In genomic region chr14:71621966-71622365, GRCh38 we compare ENCODE assay signal across 23 cellular contexts.
"Had no signal": no experiment of that assay in that cellular context is flagged by ENCODE, and none has a peak within 500 bp of the region (broad histone marks: within the 10 kb centered on the region; RNA-seq: fewer than 3 reads in every experiment).

No MANE protein-coding gene starts in this region.

- H3K4me1 ChIP-seq: body of pancreas had no signal

- H3K9me3 Mint-ChIP-seq: activated CD8-positive, alpha-beta T cell treated with anti-CD3 and anti-CD28 coated beads for 36 hours; activated naive CD8-positive, alpha-beta T cell treated with anti-CD3 and anti-CD28 coated beads, Interleukin-2, amount 10 ng/mL, durations not matched to agents 7 days and 5 days; activated T-cell treated with anti-CD3 and anti-CD28 coated beads, Interleukin-2, amount 50 U/mL, for 72 hours; activated T-helper 2 cell treated with anti-CD3 and anti-CD28 coated beads, Interferon-gamma antibody, Interleukin-2, Interleukin-4, amounts not matched to agents 10 μg/mL and 5 μg/mL and 100 μg/mL, durations not matched to agents 14 hours and 24 hours and 36 hours; central memory CD8-positive, alpha-beta T cell had no signal

- H3K27me3 ChIP-seq: body of pancreas had no signal

- H3K4me3 Mint-ChIP-seq: activated CD8-positive, alpha-beta T cell treated with anti-CD3 and anti-CD28 coated beads for 36 hours; activated naive CD8-positive, alpha-beta T cell treated with anti-CD3 and anti-CD28 coated beads, Interleukin-2, amount 10 ng/mL, durations not matched to agents 7 days and 5 days; activated T-cell treated with anti-CD3 and anti-CD28 coated beads, Interleukin-2, amount 50 U/mL, for 72 hours; central memory CD8-positive, alpha-beta T cell had no signal

- H3K27ac ChIP-seq: body of pancreas had no signal

- H3K27ac Mint-ChIP-seq: activated CD8-positive, alpha-beta T cell treated with anti-CD3 and anti-CD28 coated beads for 36 hours; activated naive CD8-positive, alpha-beta T cell treated with anti-CD3 and anti-CD28 coated beads, Interleukin-2, amount 10 ng/mL, durations not matched to agents 7 days and 5 days; activated T-helper 2 cell treated with anti-CD3 and anti-CD28 coated beads, Interferon-gamma antibody, Interleukin-2, Interleukin-4, amounts not matched to agents 10 μg/mL and 5 μg/mL and 100 μg/mL, durations not matched to agents 14 hours and 24 hours and 36 hours had no signal

- H3K27me3 Mint-ChIP-seq: activated CD8-positive, alpha-beta T cell treated with anti-CD3 and anti-CD28 coated beads for 36 hours; activated naive CD8-positive, alpha-beta T cell treated with anti-CD3 and anti-CD28 coated beads, Interleukin-2, amount 10 ng/mL, durations not matched to agents 7 days and 5 days; central memory CD8-positive, alpha-beta T cell had no signal

- ATAC-seq: activated CD4-positive, CD25-positive, alpha-beta regulatory T cell treated with anti-CD3 and anti-CD28 coated beads, Interleukin-2, amount 50 U/mL, for 24 hours; activated CD8-positive, alpha-beta T cell treated with anti-CD3 and anti-CD28 coated beads for 36 hours; activated T-cell treated with anti-CD3 and anti-CD28 coated beads, Interleukin-2, amount 50 U/mL, for 72 hours; body of pancreas; K562 had no signal

- H3K4me3 ChIP-seq: body of pancreas, K562 had no signal

- H3K9me3 ChIP-seq: body of pancreas had no signal

- DNase-seq: activated CD4-positive, alpha-beta T cell treated with anti-CD3 and anti-CD28 coated beads for 4 hours; activated CD8-positive, alpha-beta memory T cell treated with anti-CD3 and anti-CD28 coated beads, Interleukin-2, amount 50 U/mL, for 4 hours; activated CD8-positive, alpha-beta T cell treated with anti-CD3 and anti-CD28 coated beads for 36 hours; activated naive CD4-positive, alpha-beta T cell treated with anti-CD3 and anti-CD28 coated beads, Interleukin-2, amount 50 U/mL, for 16 hours; activated naive CD8-positive, alpha-beta T cell treated with anti-CD3 and anti-CD28 coated beads, Interleukin-2, amount 10 ng/mL, durations not matched to agents 7 days and 5 days; activated T-cell treated with anti-CD3 and anti-CD28 coated beads, Interleukin-2, amount 50 U/mL, for 72 hours; aorta; body of pancreas; Kasumi-1; NCI-H1092; NCI-H1417; NCI-H1930; NCI-H2171; NCI-H2227 treated with DMSO at 0.1 percent for 48 hours; NCI-H446 treated with DMSO at 0.1 percent for 48 hours; NCI-H524 treated with DMSO at 0.1 percent for 48 hours; NCI-H748 treated with DMSO at 0.1 percent for 48 hours; SIG-M5; T-helper 1 cell had no signal
